8 cellular contexts compared by ENCODE assay signal in the genomic region with DNA sequence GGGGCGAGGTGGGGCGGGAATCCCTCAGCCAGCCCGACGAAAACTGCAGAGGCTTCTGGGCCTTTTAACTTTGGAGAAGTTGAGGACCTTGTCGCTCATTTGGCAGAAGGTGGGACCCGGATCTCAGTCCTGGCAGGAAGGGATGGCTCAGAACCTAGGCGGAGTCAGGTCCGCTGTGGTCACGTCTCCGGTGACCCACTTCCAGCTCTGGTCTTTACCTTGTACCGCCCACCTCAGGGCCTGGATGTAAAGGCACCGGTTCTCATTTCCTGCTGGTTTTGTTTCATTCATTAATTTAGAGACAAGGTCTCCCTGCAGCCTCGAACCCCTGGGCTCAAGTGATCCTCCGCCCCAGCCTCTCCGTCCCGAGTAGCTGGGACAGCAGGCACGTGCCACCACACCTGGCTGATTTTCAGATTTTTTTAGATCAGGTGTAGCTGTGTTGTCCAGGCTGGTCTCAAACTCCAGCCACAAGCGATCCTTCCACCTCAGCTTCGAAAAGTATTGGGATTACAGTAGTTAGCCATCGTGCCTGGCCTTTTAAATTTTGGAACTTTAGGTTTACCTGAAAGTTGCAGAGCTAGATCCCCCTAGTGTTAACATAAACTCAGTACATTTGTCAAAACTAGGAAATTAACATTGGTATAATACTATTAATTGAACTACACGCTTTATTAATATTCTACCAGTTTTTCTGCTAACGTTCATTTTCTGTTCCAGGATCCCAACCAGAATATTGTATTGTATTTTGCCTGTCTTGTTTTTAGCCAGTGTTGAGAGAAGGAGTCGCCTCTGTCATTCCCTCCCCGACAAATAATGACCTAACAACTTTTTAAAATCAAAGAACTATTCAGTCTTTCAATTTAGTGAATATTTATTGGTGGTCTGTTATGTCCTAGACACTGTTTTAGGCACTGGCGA. TPM values are rescaled to one million over a fixed set of nuclear protein-coding genes. Genes with fewer than 3 reads are reported as not detected.
DNase-seq lines count a peak whose midpoint lies in the region; ATAC-seq lines count a peak whose summit lies in the region.

No MANE protein-coding gene starts in this region.

- DNase-seq in SHP77 (lab: John Stamatoyannopoulos, UW) (peak; percentile 35 to 43), SHP77 treated with DMSO at 0.1 percent for 48 hours (lab: John Stamatoyannopoulos, UW) (no peak), NCI-H1417 treated with DMSO at 0.1 percent for 48 hours (lab: John Stamatoyannopoulos, UW) (peak; percentile 77), mesenchymal stem cell (peak; percentile 48)
- DNase-seq in activated CD4-positive, CD25-positive, alpha-beta regulatory T cell treated with anti-CD3 and anti-CD28 coated beads, Interleukin-2, amount 50 U/mL, for 72 hours: peak; percentile 64
- DNase-seq in stimulated activated naive B cell treated with anti-CD40 and anti-IgM and Interleukin-4, amounts not matched to agents 10 μg/mL and 1 μg/mL and 100 μg/mL, for 72 hours: peak; percentile 72

- peak overlapping the region; percentile 93 for H3K4me3 ChIP-seq in ectodermal cell (ENCODE audit: insufficient read depth, low read depth, low read length)
- H3K4me3 ChIP-seq in mesenchymal stem cell (ENCODE audit: insufficient read depth in 1 of 2, low read depth in 1 of 2, low read length in 2 of 2): peak overlapping the region; percentile 78 to 81

- H2BK5ac ChIP-seq in mesenchymal stem cell (ENCODE audit: low read depth, low read length, poor library complexity, severe bottlenecking): peak overlapping the region; percentile 85

- ATAC-seq in HG02840 (IDR thresholded peaks at IDR 0.05; ENCODE audit: low FRiP score, unreplicated experiment): peak; percentile 38
- ATAC-seq in stimulated activated naive B cell treated with anti-CD40 and anti-IgM and Interleukin-4, amounts not matched to agents 10 μg/mL and 1 μg/mL and 100 μg/mL, for 72 hours (replicated peaks): peak; percentile 68 to 69

- H2AFZ ChIP-seq in mesenchymal stem cell (ENCODE audit: low read depth, low read length): peak overlapping the region; percentile 91

- H3K4me1 Mint-ChIP-seq in stimulated activated naive B cell treated with anti-CD40 and anti-IgM and Interleukin-4, amounts not matched to agents 10 μg/mL and 1 μg/mL and 100 μg/mL, for 72 hours: peaks cover 14 to 38% of the 10 kb centered on the region in 2 donors

- H3K23ac ChIP-seq in mesenchymal stem cell (ENCODE audit: low read length in 2 of 2): peak overlapping the region in 1 of 2 experiments; percentile 79

- H3K79me1 ChIP-seq in mesenchymal stem cell (replicated peaks; ENCODE audit: low read length, poor library complexity, severe bottlenecking): peaks cover 6% of the 10 kb centered on the region

- H4K8ac ChIP-seq in mesenchymal stem cell (ENCODE audit: low read length): peak overlapping the region; percentile 97

- H3K4me3 Mint-ChIP-seq in stimulated activated naive B cell treated with anti-CD40 and anti-IgM and Interleukin-4, amounts not matched to agents 10 μg/mL and 1 μg/mL and 100 μg/mL, for 72 hours: peak overlapping the region; percentile 94 to 95

- H2BK15ac ChIP-seq in mesenchymal stem cell (ENCODE audit: low read depth, poor library complexity, severe bottlenecking): peak overlapping the region; percentile 92

- peaks cover 0 to 2% of the 10 kb centered on the region in 2 donors for H3K36me3 Mint-ChIP-seq in stimulated activated naive B cell treated with anti-CD40 and anti-IgM and Interleukin-4, amounts not matched to agents 10 μg/mL and 1 μg/mL and 100 μg/mL, for 72 hours

- H2AK5ac ChIP-seq in mesenchymal stem cell (ENCODE audit: low read length, severe bottlenecking): no peak overlapping the region

- H3K9me3 ChIP-seq in ectodermal cell (ENCODE audit: control insufficient read depth, low read length): no peaks in the 10 kb centered on the region
- H3K9me3 ChIP-seq in mesenchymal stem cell (ENCODE audit: control insufficient read depth, low read length): no peaks in the 10 kb centered on the region

- H3K27ac ChIP-seq in ectodermal cell (ENCODE audit: insufficient read depth, low read depth, low read length, poor library complexity, severe bottlenecking) (peak overlapping the region; percentile 87), mesenchymal stem cell (ENCODE audit: low read length, poor library complexity, severe bottlenecking) (peak overlapping the region; percentile 62)

- 11 to 12% methylated on average over 22 to 23 of the region's 25 CpGs for WGBS in ectodermal cell, 2 experiments
- WGBS in mesenchymal stem cell: 7% methylated on average over 21 of the region's 25 CpGs

- peaks cover 3% of the 10 kb centered on the region for H3K4me1 ChIP-seq in ectodermal cell (ENCODE audit: control insufficient read depth, insufficient read depth, low read length)
- peaks cover 4% of the 10 kb centered on the region for H3K4me1 ChIP-seq in mesenchymal stem cell (ENCODE audit: control insufficient read depth, insufficient read depth, low read depth, low read length)

- H3K14ac ChIP-seq in mesenchymal stem cell (ENCODE audit: low read length in 2 of 2): peak overlapping the region in 1 of 2 experiments; percentile 63

- no peaks in the 10 kb centered on the region for H3K27me3 Mint-ChIP-seq in stimulated activated naive B cell treated with anti-CD40 and anti-IgM and Interleukin-4, amounts not matched to agents 10 μg/mL and 1 μg/mL and 100 μg/mL, for 72 hours

- H2BK120ac ChIP-seq in mesenchymal stem cell (ENCODE audit: low read depth, low read length): peak overlapping the region; percentile 89

- H3K36me3 ChIP-seq in ectodermal cell (ENCODE audit: control insufficient read depth, insufficient read depth, low read length) (no peaks in the 10 kb centered on the region), mesenchymal stem cell (ENCODE audit: control insufficient read depth in 1 of 2, insufficient read depth in 2 of 2, low read depth in 1 of 2, low read length in 2 of 2) (peaks cover 0 to 5% of the 10 kb centered on the region in 2 experiments)

- no peaks in the 10 kb centered on the region for H3K9me3 Mint-ChIP-seq in stimulated activated naive B cell treated with anti-CD40 and anti-IgM and Interleukin-4, amounts not matched to agents 10 μg/mL and 1 μg/mL and 100 μg/mL, for 72 hours

- H3K4ac ChIP-seq in mesenchymal stem cell (ENCODE audit: low read depth in 1 of 2, low read length in 2 of 2): peak overlapping the region; percentile 80 to 90

- peak overlapping the region; percentile 91 for H3K9ac ChIP-seq in mesenchymal stem cell (ENCODE audit: low read length)

- H3K4me2 ChIP-seq in mesenchymal stem cell (ENCODE audit: low read length, poor library complexity, severe bottlenecking): peak overlapping the region; percentile 72

- no peak overlapping the region for H2BK12ac ChIP-seq in mesenchymal stem cell (ENCODE audit: low read length in 2 of 2)

- H3K27ac Mint-ChIP-seq in stimulated activated naive B cell treated with anti-CD40 and anti-IgM and Interleukin-4, amounts not matched to agents 10 μg/mL and 1 μg/mL and 100 μg/mL, for 72 hours: peak overlapping the region; percentile 99

- H3K27me3 ChIP-seq in ectodermal cell (ENCODE audit: control insufficient read depth, insufficient read depth, low read length, poor library complexity, severe bottlenecking) (no peaks in the 10 kb centered on the region), mesenchymal stem cell (ENCODE audit: control insufficient read depth in 1 of 2, insufficient read depth in 1 of 2, low read length in 2 of 2) (no peaks in the 10 kb centered on the region)

- peak overlapping the region; percentile 88 to 98 for H3K18ac ChIP-seq in mesenchymal stem cell (ENCODE audit: low read depth in 1 of 2, low read length in 2 of 2)

- peak overlapping the region; percentile 79 for H4K91ac ChIP-seq in mesenchymal stem cell (ENCODE audit: low read length)

RNA-seq across cellular contexts. Expression of a gene that starts 0.9 kb away (rescaled TPM):
- polyA plus RNA-seq in ectodermal cell (2013, experiment 1 of 4): 59.7 TPM
- polyA plus RNA-seq in ectodermal cell (2013, experiment 2 of 4): 65.4 TPM
- 53.1 TPM for polyA plus RNA-seq in ectodermal cell (2013, experiment 3 of 4)
- polyA plus RNA-seq in ectodermal cell (2013, experiment 4 of 4): 58.8 TPM
- polyA plus RNA-seq in mesenchymal stem cell (2013, experiment 1 of 2): 14.3 TPM
- 13.8 TPM for polyA plus RNA-seq in mesenchymal stem cell (2013, experiment 2 of 2)

RNA-seq across cellular contexts. Expression of a gene that starts 45.7 kb away (rescaled TPM):
- 36.6 TPM for polyA plus RNA-seq in ectodermal cell (2013, experiment 1 of 4)
- 35.9 TPM for polyA plus RNA-seq in ectodermal cell (2013, experiment 2 of 4)
- polyA plus RNA-seq in ectodermal cell (2013, experiment 3 of 4): 37.5 TPM
- polyA plus RNA-seq in ectodermal cell (2013, experiment 4 of 4): 44.7 TPM
- polyA plus RNA-seq in mesenchymal stem cell (2013, experiment 1 of 2): 25.6 TPM
- polyA plus RNA-seq in mesenchymal stem cell (2013, experiment 2 of 2): 26.0 TPM
